8 cellular contexts compared by ENCODE assay signal in genomic region chr20:45470262-45470931, GRCh38. TPM values are rescaled to one million over a fixed set of nuclear protein-coding genes. Genes with fewer than 3 reads are reported as not detected.
A peak's percentile ranks its signal among the peaks of the same experiment; 100 is the strongest.
DNase-seq lines count a peak whose midpoint lies in the region; ATAC-seq and TF ChIP-seq lines count a peak whose summit lies in the region.

No MANE protein-coding gene starts in this region.

- DNase-seq in activated T-cell treated with anti-CD3 and anti-CD28 coated beads, Interleukin-2, amount 50 U/mL, for 24 hours = peak; percentile 47
- DNase-seq in activated T-cell treated with anti-CD3 and anti-CD28 coated beads for 4 hours (no peak), HK-2 (ENCODE audit: unreplicated experiment) (peak; percentile 77), heart left ventricle (peak in 4 of 5 donors; percentile 31 to 67 (median 40)), ovary (peak in 3 of 5 donors; percentile 39 to 50 (median 40)), HEK293T (ENCODE audit: extremely low spot score) (no peak)
- peak; percentile 49 for DNase-seq in activated T-cell treated with anti-CD3 and anti-CD28 coated beads, Interleukin-2, amount 50 U/mL, for 48 hours

- peaks cover 30% of the 10 kb centered on the region for H3K27me3 Mint-ChIP-seq in activated T-cell treated with anti-CD3 and anti-CD28 coated beads, Interleukin-2, amount 50 U/mL, for 24 hours

- TF ChIP-seq EP300 in ovary (IDR thresholded peaks at IDR 0.05) = no peak

- no peaks in the 10 kb centered on the region for H3K36me3 ChIP-seq in heart left ventricle
- H3K36me3 ChIP-seq in ovary = no peaks in the 10 kb centered on the region

- H3K9me3 ChIP-seq in heart left ventricle (peaks cover 0 to 7% (median 0%) of the 10 kb centered on the region in 12 donors), ovary (no peaks in the 10 kb centered on the region)

- no peak overlapping the region for H3K27ac Mint-ChIP-seq in activated T-cell treated with anti-CD3 and anti-CD28 coated beads, Interleukin-2, amount 50 U/mL, for 24 hours

- intact Hi-C loops in heart left ventricle (cut with DNase I) = loop anchor here in 1 of 10 donors (10.0 kb wide), 1 partner anchor 284 kb away; no protein-coding TSS in a partner anchor
- intact Hi-C loops in ovary (cut with DNase I) = no loop called here

- TF ChIP-seq CTCF in heart left ventricle (IDR thresholded peaks at IDR 0.05) (no peak), ovary (IDR thresholded peaks at IDR 0.05) (no peak)

- H3K27me3 ChIP-seq in heart left ventricle = peaks cover 7 to 77% (median 33%) of the 10 kb centered on the region in 9 donors
- H3K27me3 ChIP-seq in ovary = no peaks in the 10 kb centered on the region

- H3K36me3 Mint-ChIP-seq in activated T-cell treated with anti-CD3 and anti-CD28 coated beads, Interleukin-2, amount 50 U/mL, for 24 hours (ENCODE audit: low read depth) = no peaks in the 10 kb centered on the region

- peaks cover 9% of the 10 kb centered on the region for H3K4me1 Mint-ChIP-seq in activated T-cell treated with anti-CD3 and anti-CD28 coated beads, Interleukin-2, amount 50 U/mL, for 24 hours (ENCODE audit: low read depth)

- TF ChIP-seq POLR2A in heart left ventricle (IDR thresholded peaks at IDR 0.05) (no peak), ovary (IDR thresholded peaks at IDR 0.05) (no peak)

- ATAC-seq in heart left ventricle = peak in 3 of 4 donors; percentile 71 to 88 (median 77)
- ATAC-seq in HG03025 (IDR thresholded peaks at IDR 0.05; ENCODE audit: low FRiP score, unreplicated experiment) = no peak

- no peaks in the 10 kb centered on the region for H3K9me3 Mint-ChIP-seq in activated T-cell treated with anti-CD3 and anti-CD28 coated beads, Interleukin-2, amount 50 U/mL, for 24 hours

- CTCF ChIA-PET in HEK293T (lab: Yijun Ruan, JAX) = no interaction called here

- POLR2A ChIA-PET in HEK293T (lab: Yijun Ruan, JAX) = no interaction called here

- H3K27ac ChIP-seq in heart left ventricle (peak overlapping the region in 2 of 12 donors; percentile 29 to 85), ovary (peak overlapping the region in 1 of 2 donors; percentile 2)

- H3K4me1 ChIP-seq in heart left ventricle (peaks cover 6 to 23% (median 16%) of the 10 kb centered on the region in 12 donors), ovary (ENCODE audit: insufficient read depth) (no peaks in the 10 kb centered on the region)

- peak overlapping the region; percentile 41 to 64 (median 53) for H3K4me3 ChIP-seq in heart left ventricle
- peak overlapping the region; percentile 43 for H3K4me3 ChIP-seq in ovary

- 0 to 1% (median 1%) methylated on average over 4 to 50 of the region's 50 CpGs for WGBS in heart left ventricle, 4 donors
- WGBS in ovary, 3 donors = 0 to 1% (median 1%) methylated on average over 47 to 50 of the region's 50 CpGs

- peak overlapping the region; percentile 58 for H3K4me3 Mint-ChIP-seq in activated T-cell treated with anti-CD3 and anti-CD28 coated beads, Interleukin-2, amount 50 U/mL, for 24 hours

TF ChIP-seq in HEK293T, 16 proteins besides CTCF, POLR2A, EP300 and RAD21:
- no peak for TF ChIP-seq L3MBTL2 (conservative IDR thresholded peaks at IDR 0.05)
- no peak for TF ChIP-seq LEF1 (IDR thresholded peaks at IDR 0.05; ENCODE audit: borderline replicate concordance)
- no peak for TF ChIP-seq ZNF384 (IDR thresholded peaks at IDR 0.05)
- TF ChIP-seq PKNOX1 (IDR thresholded peaks at IDR 0.05) = no peak

RNA-seq across cellular contexts. Expression of gene WFDC2, which starts 0.8 kb away (rescaled TPM):
- total RNA-seq in heart left ventricle (1 to 10 TPM in 1 of 9 donors, under 1 TPM in 1, not detected in 7; 0.77 to 4.7 TPM), ovary (100 to 1,000 TPM in 1 of 7 donors, 10 to 100 TPM in 4, 1 to 10 TPM in 2; 1.2 to 246 (median 18.9) TPM)
- polyA plus RNA-seq in heart left ventricle (under 1 TPM in 1 of 2 donors, not detected in 1; 0.51 TPM), ovary (1 to 10 TPM; 2.9 to 9.6 TPM)

RNA-seq across cellular contexts. Expression of gene SPINT3, which starts 45.0 kb away (rescaled TPM):
- total RNA-seq in heart left ventricle (not detected), ovary (not detected)
- polyA plus RNA-seq in heart left ventricle (not detected), ovary (not detected)

RNA-seq across cellular contexts. Expression of gene PIGT, which starts 54.5 kb away (rescaled TPM):
- total RNA-seq in heart left ventricle = 100 to 1,000 TPM; 124 to 224 (median 165) TPM
- 100 to 1,000 TPM; 106 to 175 TPM for polyA plus RNA-seq in heart left ventricle
- total RNA-seq in ovary = 10 to 100 TPM; 30.0 to 84.2 (median 69.3) TPM
- polyA plus RNA-seq in ovary = 100 to 1,000 TPM in 1 of 2 donors, 10 to 100 TPM in 1; 68.1 to 172 TPM

Comparison
In these comparisons a context has a peak if more than half of its experiments do, and no peak if none do; other contexts are left out.
1. DNase-seq: peak in activated T-cell treated with anti-CD3 and anti-CD28 coated beads, Interleukin-2, amount 50 U/mL, for 24 hours (single experiment), HK-2 (single experiment), activated T-cell treated with anti-CD3 and anti-CD28 coated beads, Interleukin-2, amount 50 U/mL, for 48 hours (2 of 2), heart left ventricle (4 of 5) and ovary (3 of 5); none in activated T-cell treated with anti-CD3 and anti-CD28 coated beads for 4 hours (single experiment) and HEK293T (single experiment).